8 cellular contexts compared by ENCODE assay signal in genomic region chr12:2640709-2641108, GRCh38.
DNase-seq lines count a peak whose midpoint lies in the region; ATAC-seq, FAIRE-seq and TF ChIP-seq lines count a peak whose summit lies in the region.

No MANE protein-coding gene starts in this region.

- no peak for FAIRE-seq in pancreas (lab: Jason Lieb, UNC)

- H3K27me3 ChIP-seq in Peyer's patch (no peaks in the 10 kb centered on the region), fibroblast of lung (ENCODE audit: control insufficient read depth, insufficient read depth, low read length) (no peaks in the 10 kb centered on the region), pancreas (no peaks in the 10 kb centered on the region)

- no peaks in the 10 kb centered on the region for H4K20me1 ChIP-seq in fibroblast of lung (ENCODE audit: control insufficient read depth, extremely low read depth, insufficient read depth, low read length)

- H3K9me3 ChIP-seq in Peyer's patch (no peaks in the 10 kb centered on the region), fibroblast of lung (ENCODE audit: control insufficient read depth, insufficient read depth, low read depth, low read length) (no peaks in the 10 kb centered on the region), pancreas (no peaks in the 10 kb centered on the region)

- 45 to 56% methylated on average over 6 of the region's 6 CpGs for WGBS in pancreas, 2 donors

- H3K4me1 ChIP-seq in Peyer's patch (peaks cover 0 to 5% (median 0%) of the 10 kb centered on the region in 4 donors), fibroblast of lung (ENCODE audit: control insufficient read depth, extremely low read depth, insufficient read depth, low read length) (peaks cover 15% of the 10 kb centered on the region), pancreas (no peaks in the 10 kb centered on the region)

- ATAC-seq in pancreas: peak in 3 of 4 donors; percentile 74 to 88 (median 87)
- ATAC-seq in GM19035 (IDR thresholded peaks at IDR 0.05; ENCODE audit: unreplicated experiment): no peak
- ATAC-seq in HG02884 (IDR thresholded peaks at IDR 0.05; ENCODE audit: unreplicated experiment): no peak

- H3K4me2 ChIP-seq in fibroblast of lung (ENCODE audit: extremely low read depth, insufficient read depth, low read length): peak overlapping the region; percentile 65

- H3K4me3 ChIP-seq in Peyer's patch: no peak overlapping the region
- no peak overlapping the region for H3K4me3 ChIP-seq in fibroblast of lung (replicated peaks in 1 of 4; ENCODE audit: control extremely low read depth in 1 of 4, insufficient read depth in 1 of 4, low read depth in 3 of 4, low read length in 4 of 4)
- H3K4me3 ChIP-seq in pancreas: no peak overlapping the region

- TF ChIP-seq POLR2A in Peyer's patch (IDR thresholded peaks at IDR 0.05): no peak

- peak; percentile 95 for DNase-seq in EL
- DNase-seq in Peyer's patch: peak in 2 of 3 donors; percentile 34 to 39
- peak; percentile 93 to 99 for DNase-seq in fibroblast of lung (ENCODE audit: low read depth in 2 of 2)
- peak in 4 of 6 donors; percentile 9 to 43 (median 24) for DNase-seq in pancreas
- DNase-seq in activated CD4-positive, CD25-positive, alpha-beta regulatory T cell (lab: John Stamatoyannopoulos, UW): no peak
- no peak for DNase-seq in NCI-H2227 treated with DMSO at 0.1 percent for 48 hours (lab: John Stamatoyannopoulos, UW)

- TF ChIP-seq CTCF in Peyer's patch (IDR thresholded peaks at IDR 0.05) (no peak), fibroblast of lung (conservative IDR thresholded peaks at IDR 0.05 in 1 of 2, IDR thresholded peaks at IDR 0.05 in 1 of 2; ENCODE audit: low read depth in 1 of 2, low read length in 2 of 2) (peak in 1 of 2 donors; percentile 6), pancreas (IDR thresholded peaks at IDR 0.05) (no peak)

- H3K36me3 ChIP-seq in Peyer's patch: no peaks in the 10 kb centered on the region
- no peaks in the 10 kb centered on the region for H3K36me3 ChIP-seq in fibroblast of lung (ENCODE audit: control insufficient read depth, insufficient read depth, low read length)
- no peaks in the 10 kb centered on the region for H3K36me3 ChIP-seq in pancreas

- peak overlapping the region; percentile 74 for H2AFZ ChIP-seq in fibroblast of lung (ENCODE audit: low read length)

- peak overlapping the region; percentile 5 for H3K9ac ChIP-seq in fibroblast of lung (ENCODE audit: insufficient read depth, low read length)

- H3K27ac ChIP-seq in Peyer's patch: peak overlapping the region in 2 of 4 donors; percentile 22 to 44
- H3K27ac ChIP-seq in fibroblast of lung (ENCODE audit: insufficient read depth, low read length): peak overlapping the region; percentile 89
- H3K27ac ChIP-seq in pancreas: peak overlapping the region in 2 of 4 donors; percentile 41 to 44

- H3K79me2 ChIP-seq in fibroblast of lung (ENCODE audit: control insufficient read depth, insufficient read depth, low read length): no peaks in the 10 kb centered on the region

- intact Hi-C loops in pancreas (cut with DNase I): no loop called here

Comparison
In these comparisons a context has a peak if more than half of its experiments do, and no peak if none do; other contexts are left out.
1. DNase-seq: peak in EL (single experiment), Peyer's patch (2 of 3), fibroblast of lung (2 of 2) and pancreas (4 of 6); none in activated CD4-positive, CD25-positive, alpha-beta regulatory T cell (0 of 4) and NCI-H2227 treated with DMSO at 0.1 percent for 48 hours (single experiment).
2. ATAC-seq: peak in pancreas (3 of 4); none in GM19035 (single experiment) and HG02884 (single experiment).